Comparison of ENCODE assay signal across 16 cellular contexts in genomic region chr12:104596876-104597833, GRCh38.
DNase-seq lines count a peak whose midpoint lies in the region; ATAC-seq and TF ChIP-seq lines count a peak whose summit lies in the region.
"Had no signal": no experiment of that assay in that cellular context is flagged by ENCODE, and none has a peak within 500 bp of the region (broad histone marks: within the 10 kb centered on the region; RNA-seq: fewer than 3 reads in every experiment).

No MANE protein-coding gene starts in this region.

- peaks cover 0 to 12% of the 10 kb centered on the region in 2 experiments; a peak in 2 of 4 replicates for H3K4me1 ChIP-seq in SK-N-SH (ENCODE audit: control insufficient read depth in 1 of 2, insufficient read depth in 2 of 2, low read depth in 1 of 2, low read length in 1 of 2)

- H3K9me3 ChIP-seq in SK-N-SH, result no peaks in the 10 kb centered on the region
- H3K9me3 ChIP-seq: MG63 had no signal

- TF ChIP-seq CTCF in SK-N-SH (IDR thresholded peaks at IDR 0.05), result no peak
- no peak for TF ChIP-seq CTCF in WTC11 (IDR thresholded peaks at IDR 0.05)
- no peak for TF ChIP-seq CTCF in type B pancreatic cell (conservative IDR thresholded peaks at IDR 0.05)

- H3K4me2 ChIP-seq in SK-N-SH, result 0 out of 2 replicates have a peak overlapping the region, but pooled peaks have one; percentile 58

- H3K27ac Mint-ChIP-seq in WTC11, result peak overlapping the region; percentile 71; the same call in 1 of the 2 replicates
- H3K27ac Mint-ChIP-seq in type B pancreatic cell, result peak overlapping the region; percentile 64
- H3K27ac Mint-ChIP-seq: activated naive CD4-positive, alpha-beta T cell treated with anti-CD3 and anti-CD28 coated beads, Interleukin-2, amount 50 U/mL, for 24 hours had no signal

- no peaks in the 10 kb centered on the region for H3K27me3 ChIP-seq in SK-N-SH (ENCODE audit: insufficient read depth)
- H3K27me3 ChIP-seq: MG63 had no signal

- TF ChIP-seq EP300 in SK-N-SH (IDR thresholded peaks at IDR 0.05; ENCODE audit: borderline replicate concordance in 1 of 2, low read depth in 1 of 2, low read length in 1 of 2), result no peak

- no peak overlapping the region for H2AFZ ChIP-seq in SK-N-SH (ENCODE audit: low read depth)

- no peaks in the 10 kb centered on the region for H4K20me1 ChIP-seq in SK-N-SH (ENCODE audit: insufficient read depth)

- TF ChIP-seq RAD21 in SK-N-SH (IDR thresholded peaks at IDR 0.05; ENCODE audit: low read length), result no peak

- ATAC-seq in SK-N-SH treated with all-trans-retinoic acid at 6 μM for 48 hours (no peak), WTC11 (no peak), GM19395 (IDR thresholded peaks at IDR 0.05; ENCODE audit: unreplicated experiment) (no peak)

- H3K9me3 Mint-ChIP-seq in WTC11 (no peaks in the 10 kb centered on the region), type B pancreatic cell (no peaks in the 10 kb centered on the region)
- H3K9me3 Mint-ChIP-seq: activated naive CD4-positive, alpha-beta T cell treated with anti-CD3 and anti-CD28 coated beads, Interleukin-2, amount 50 U/mL, for 24 hours had no signal

- no peak overlapping the region for H3K9ac ChIP-seq in SK-N-SH

- no peak overlapping the region for H3K4me3 ChIP-seq in SK-N-SH (ENCODE audit: low read depth in 2 of 2, low read length in 1 of 2)
- H3K4me3 ChIP-seq: MG63 had no signal

- DNase-seq in SK-N-SH (no peak), WTC11 (ENCODE audit: low spot score) (no peak), left kidney (ENCODE audit: low read depth, low spot score) (peak; percentile 63), type B pancreatic cell (ENCODE audit: extremely low spot score, unreplicated experiment) (no peak), kidney glomerular epithelial cell (lab: John Stamatoyannopoulos, UW) (no peak), EL (no peak)
- DNase-seq: 8988T; COR-L47; kidney; NCI-H2171; stimulated activated CD4-positive, alpha-beta T cell treated with anti-CD3 and anti-CD28 coated beads, Interleukin-4, amount 100 ng/mL, for 24 hours; stimulated activated naive CD4-positive, alpha-beta T cell had no signal

- POLR2A ChIA-PET in SK-N-SH (lab: Yijun Ruan, JAX) (no interaction called here), WTC11 (lab: Charles Lee) (no interaction called here)

- H3K4me3 Mint-ChIP-seq in WTC11, result no peak overlapping the region
- H3K4me3 Mint-ChIP-seq in type B pancreatic cell, result peak overlapping the region; percentile 11
- H3K4me3 Mint-ChIP-seq: activated naive CD4-positive, alpha-beta T cell treated with anti-CD3 and anti-CD28 coated beads, Interleukin-2, amount 50 U/mL, for 24 hours had no signal

- peaks cover 44% of the 10 kb centered on the region for H3K4me1 Mint-ChIP-seq in WTC11
- peaks cover 46% of the 10 kb centered on the region for H3K4me1 Mint-ChIP-seq in type B pancreatic cell (ENCODE audit: unreplicated experiment)

- CTCF ChIA-PET in SK-N-SH (lab: Yijun Ruan, JAX) (interaction anchor here (1.2 kb wide), 1 partner anchor 215 kb away, joined by 3 read pairs; no protein-coding TSS in a partner anchor), WTC11 (lab: Charles Lee) (no interaction called here)

- no peaks in the 10 kb centered on the region for H3K27me3 Mint-ChIP-seq in WTC11 (ENCODE audit: low read depth)
- H3K27me3 Mint-ChIP-seq in type B pancreatic cell, result no peaks in the 10 kb centered on the region
- H3K27me3 Mint-ChIP-seq: activated naive CD4-positive, alpha-beta T cell treated with anti-CD3 and anti-CD28 coated beads, Interleukin-2, amount 50 U/mL, for 24 hours had no signal

- H3K9me2 ChIP-seq in SK-N-SH, result no peaks in the 10 kb centered on the region

- no peak overlapping the region for H3K27ac ChIP-seq in SK-N-SH (ENCODE audit: low read depth in 2 of 2, low read length in 1 of 2)

- H3F3A ChIP-seq in SK-N-SH (replicated peaks; ENCODE audit: insufficient read depth), result peaks cover 16% of the 10 kb centered on the region

- 86% methylated on average over 16 of the region's 16 CpGs for WGBS in SK-N-SH (ENCODE audit: low lambda C conversion rate)

- no peaks in the 10 kb centered on the region for H3K36me3 Mint-ChIP-seq in WTC11
- H3K36me3 Mint-ChIP-seq in type B pancreatic cell, result peaks cover 4% of the 10 kb centered on the region

- no peaks in the 10 kb centered on the region for H3K36me3 ChIP-seq in SK-N-SH (replicated peaks in 1 of 2; ENCODE audit: control insufficient read depth in 1 of 2, insufficient read depth in 2 of 2, low read length in 1 of 2)
- H3K36me3 ChIP-seq: MG63 had no signal

- no peaks in the 10 kb centered on the region; the same call in 1 of the 2 replicates for H3K79me2 ChIP-seq in SK-N-SH (ENCODE audit: insufficient read depth)

TF ChIP-seq in SK-N-SH, 30 proteins besides CTCF, POLR2A, EP300 and RAD21:
- TF ChIP-seq RCOR1 (IDR thresholded peaks at IDR 0.05; ENCODE audit: low read length), result no peak

TF ChIP-seq in SK-N-SH treated with all-trans-retinoic acid at 6 μM for 48 hours, 23 proteins besides CTCF, POLR2A, EP300 and RAD21 (continues in another document):
- TF ChIP-seq OSR1 (CRISPR knock-in tag; IDR thresholded peaks at IDR 0.05) (no peak), PATZ1 (CRISPR knock-in tag; IDR thresholded peaks at IDR 0.05; ENCODE audit: borderline replicate concordance) (no peak), CSRNP3 (CRISPR knock-in tag; IDR thresholded peaks at IDR 0.05) (no peak), PPARA (CRISPR knock-in tag; IDR thresholded peaks at IDR 0.05; ENCODE audit: borderline replicate concordance) (no peak)

TF ChIP-seq in WTC11, 78 proteins besides CTCF, POLR2A, EP300 and RAD21 (continues in another document):
- TF ChIP-seq CREB1 (CRISPR knock-in tag; IDR thresholded peaks at IDR 0.05) (no peak), PRDM15 (CRISPR knock-in tag; IDR thresholded peaks at IDR 0.05) (no peak), PREB (CRISPR knock-in tag; IDR thresholded peaks at IDR 0.05; ENCODE audit: borderline replicate concordance) (no peak), NR3C1 (CRISPR knock-in tag; conservative IDR thresholded peaks at IDR 0.05; ENCODE audit: low read depth) (no peak), ETV6 (CRISPR knock-in tag; IDR thresholded peaks at IDR 0.05) (no peak), EMX1 (CRISPR knock-in tag; IDR thresholded peaks at IDR 0.05) (no peak), GTF2I (CRISPR knock-in tag; conservative IDR thresholded peaks at IDR 0.05) (no peak), NFATC4 (CRISPR knock-in tag; IDR thresholded peaks at IDR 0.05) (no peak), IRF1 (CRISPR knock-in tag; IDR thresholded peaks at IDR 0.05) (no peak), MAX (CRISPR knock-in tag; IDR thresholded peaks at IDR 0.05) (no peak)
